ENCODE assay signal across 15 cellular contexts in the genomic region with DNA sequence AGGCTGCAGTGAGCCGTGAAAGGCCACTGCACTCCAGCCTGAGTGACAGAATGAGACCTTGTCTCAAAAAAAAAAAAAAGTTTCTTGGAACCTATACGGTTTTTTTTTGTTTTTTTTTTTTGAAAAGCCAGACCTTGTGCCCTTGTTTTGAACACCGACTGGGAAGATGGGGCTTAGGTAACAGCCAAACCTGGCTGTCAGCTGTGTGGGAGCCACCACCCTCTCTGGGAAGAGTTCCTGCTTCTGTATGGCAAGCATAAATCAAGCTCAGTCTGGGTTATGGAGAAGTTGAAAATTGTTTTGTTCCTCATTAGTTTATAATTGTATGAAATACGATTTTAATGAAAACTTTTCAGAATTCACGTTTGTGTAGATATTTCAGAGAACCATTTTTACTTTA.
"Had no signal": no experiment of that assay in that cellular context is flagged by ENCODE, and none has a peak within 500 bp of the region (broad histone marks: within the 10 kb centered on the region; RNA-seq: fewer than 3 reads in every experiment).

No MANE protein-coding gene starts in this region.

- DNase-seq: activated CD4-positive, alpha-beta T cell treated with anti-CD3 and anti-CD28 coated beads, Interleukin-2, amount 50 U/mL, for 1 hour; activated CD4-positive, CD25-positive, alpha-beta regulatory T cell; activated naive CD4-positive, alpha-beta T cell; activated T-cell treated with anti-CD3 and anti-CD28 coated beads, Interleukin-2, amount 50 U/mL, for 4 hours; central memory CD4-positive, alpha-beta T cell; cortex of kidney; effector CD8-positive, alpha-beta T cell; left ventricle myocardium inferior; mesendoderm; posterior cingulate gyrus; right cardiac atrium; stimulated activated naive CD4-positive, alpha-beta T cell; T-helper 2 cell; testis had no signal

- ATAC-seq: activated T-cell treated with anti-CD3 and anti-CD28 coated beads, Interleukin-2, amount 50 U/mL, for 4 hours; gastroesophageal sphincter had no signal

- H3K4me3 Mint-ChIP-seq: activated T-cell treated with anti-CD3 and anti-CD28 coated beads, Interleukin-2, amount 50 U/mL, for 4 hours had no signal

- H3K9me3 Mint-ChIP-seq: activated T-cell treated with anti-CD3 and anti-CD28 coated beads, Interleukin-2, amount 50 U/mL, for 4 hours had no signal
